9 cellular contexts compared by ENCODE assay signal in the genomic region with DNA sequence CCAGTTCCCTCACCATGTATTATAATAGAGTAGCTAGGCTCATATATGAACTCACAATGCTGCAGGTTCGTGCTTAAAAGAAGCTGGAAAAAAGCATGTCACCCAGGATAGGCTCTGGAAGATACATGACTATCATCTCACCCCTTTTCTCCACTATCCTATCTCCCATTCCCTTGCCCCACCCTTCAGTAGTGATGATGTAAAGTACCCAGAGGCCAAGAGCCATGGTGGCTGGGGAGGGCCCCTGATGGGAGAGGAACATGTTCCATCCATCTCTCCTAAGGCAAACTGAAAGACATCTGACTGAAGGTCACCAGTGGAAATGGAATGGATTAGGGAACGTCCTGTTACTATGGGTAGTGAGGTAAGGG. TPM values are rescaled to one million over a fixed set of nuclear protein-coding genes. Genes with fewer than 3 reads are reported as not detected.
A peak's percentile ranks its signal among the peaks of the same experiment; 100 is the strongest.
DNase-seq lines count a peak whose midpoint lies in the region; ATAC-seq and TF ChIP-seq lines count a peak whose summit lies in the region.
"Had no signal": no experiment of that assay in that cellular context is flagged by ENCODE, and none has a peak within 500 bp of the region (broad histone marks: within the 10 kb centered on the region; RNA-seq: fewer than 3 reads in every experiment).

No MANE protein-coding gene starts in this region.

- no peaks in the 10 kb centered on the region for H3K9me2 ChIP-seq in PC-9 (ENCODE audit: insufficient read depth)

- no peaks in the 10 kb centered on the region for H3K9me3 ChIP-seq in PC-9 (ENCODE audit: insufficient read depth, low read depth)

- no peaks in the 10 kb centered on the region for H3K9me3 Mint-ChIP-seq in activated T-cell treated with anti-CD3 and anti-CD28 coated beads, Interleukin-2, amount 50 U/mL, for 72 hours
- H3K9me3 Mint-ChIP-seq in natural killer cell, result no peaks in the 10 kb centered on the region
- H3K9me3 Mint-ChIP-seq: stimulated activated naive B cell treated with anti-CD40 and anti-IgM and Interleukin-4, amounts not matched to agents 10 μg/mL and 1 μg/mL and 100 μg/mL, for 72 hours had no signal

- peaks cover 11% of the 10 kb centered on the region for H3K4me1 ChIP-seq in PC-9 (replicated peaks; ENCODE audit: insufficient read depth)

- peak overlapping the region; percentile 50; the same call in 1 of the 2 replicates for H3K4me2 ChIP-seq in PC-9

- peaks cover 6% of the 10 kb centered on the region; the same call in 1 of the 2 replicates for H3F3A ChIP-seq in PC-9 (ENCODE audit: insufficient read depth, low read depth)

- CTCF ChIA-PET in PC-9 (lab: Charles Lee), result interaction anchor here (1.0 to 1.4 kb wide), 3 partner anchors 23 to 165 kb away, joined by 3 to 6 read pairs (median 4); no protein-coding TSS in a partner anchor

- no peaks in the 10 kb centered on the region for H3K79me2 ChIP-seq in PC-9 (ENCODE audit: low read depth)

- no TSS peak for BruUV-seq in PC-9 (replicated peaks; lab: Mats Ljungman, UMichigan)

- peak; percentile 15 to 16 for ATAC-seq in activated T-cell treated with anti-CD3 and anti-CD28 coated beads, Interleukin-2, amount 50 U/mL, for 72 hours (replicated peaks in 1 of 2)
- ATAC-seq in natural killer cell, result no peak

- no peak overlapping the region for H3K27ac Mint-ChIP-seq in activated T-cell treated with anti-CD3 and anti-CD28 coated beads, Interleukin-2, amount 50 U/mL, for 72 hours
- H3K27ac Mint-ChIP-seq in natural killer cell, result peak overlapping the region in 1 of 2 donors; percentile 42
- H3K27ac Mint-ChIP-seq: stimulated activated naive B cell treated with anti-CD40 and anti-IgM and Interleukin-4, amounts not matched to agents 10 μg/mL and 1 μg/mL and 100 μg/mL, for 72 hours had no signal

- H3K27me3 Mint-ChIP-seq in activated T-cell treated with anti-CD3 and anti-CD28 coated beads, Interleukin-2, amount 50 U/mL, for 72 hours (ENCODE audit: low read depth), result no peaks in the 10 kb centered on the region
- no peaks in the 10 kb centered on the region for H3K27me3 Mint-ChIP-seq in natural killer cell (ENCODE audit: low read depth in 2 of 2)
- H3K27me3 Mint-ChIP-seq: stimulated activated naive B cell treated with anti-CD40 and anti-IgM and Interleukin-4, amounts not matched to agents 10 μg/mL and 1 μg/mL and 100 μg/mL, for 72 hours had no signal

- intact Hi-C loops in PC-9 (cut with micrococcal nuclease; ENCODE audit: unreplicated experiment) (no loop called here), natural killer cell (cut with micrococcal nuclease) (loop anchor here (5.0 kb wide), 1 partner anchor 115 kb away; no protein-coding TSS in a partner anchor)

- H3K36me3 ChIP-seq in PC-9 (ENCODE audit: low read depth), result no peaks in the 10 kb centered on the region

- peaks cover 12% of the 10 kb centered on the region for H3K4me1 Mint-ChIP-seq in activated T-cell treated with anti-CD3 and anti-CD28 coated beads, Interleukin-2, amount 50 U/mL, for 72 hours (ENCODE audit: low read depth)
- peaks cover 6 to 11% of the 10 kb centered on the region in 2 donors for H3K4me1 Mint-ChIP-seq in natural killer cell

- H3K27ac ChIP-seq in PC-9, result no peak overlapping the region
- peak overlapping the region; percentile 4 for H3K27ac ChIP-seq in substantia nigra (ENCODE audit: low read depth, low read length, poor library complexity, severe bottlenecking)

- H3K36me3 Mint-ChIP-seq in activated T-cell treated with anti-CD3 and anti-CD28 coated beads, Interleukin-2, amount 50 U/mL, for 72 hours (ENCODE audit: insufficient read depth in 2 of 2), result no peaks in the 10 kb centered on the region
- H3K36me3 Mint-ChIP-seq in natural killer cell, result no peaks in the 10 kb centered on the region

- POLR2A ChIA-PET in PC-9 (lab: Charles Lee; ENCODE audit: unreplicated experiment), result no interaction called here

- no peak overlapping the region for H3K4me3 ChIP-seq in PC-9

- DNase-seq in activated T-cell treated with anti-CD3 and anti-CD28 coated beads, Interleukin-2, amount 50 U/mL, for 72 hours, result no peak
- no peak for DNase-seq in activated T-cell treated with anti-CD3 and anti-CD28 coated beads, Interleukin-2, amount 50 U/mL, for 1 hour
- DNase-seq in PC-9, result no peak
- peak; percentile 9 for DNase-seq in fibroblast of gingiva (ENCODE audit: low read depth)
- no peak for DNase-seq in substantia nigra (lab: John Stamatoyannopoulos, UW)
- DNase-seq in HPDE6-E6E7 (ENCODE audit: extremely low spot score), result no peak
- DNase-seq in C1 segment of cervical spinal cord (lab: John Stamatoyannopoulos, UW), result no peak
- no peak for DNase-seq in natural killer cell

- H3K27me3 ChIP-seq in PC-9 (ENCODE audit: insufficient read depth, low read depth), result no peaks in the 10 kb centered on the region

- H4K20me1 ChIP-seq in PC-9 (ENCODE audit: insufficient read depth), result no peaks in the 10 kb centered on the region

- H3K4me3 Mint-ChIP-seq in activated T-cell treated with anti-CD3 and anti-CD28 coated beads, Interleukin-2, amount 50 U/mL, for 72 hours, result no peak overlapping the region
- no peak overlapping the region for H3K4me3 Mint-ChIP-seq in natural killer cell

- 0 out of 2 replicates have a peak overlapping the region, but pooled peaks have one; percentile 18 for H2AFZ ChIP-seq in PC-9

- TF ChIP-seq CTCF in PC-9 (conservative IDR thresholded peaks at IDR 0.05), result no peak
- no peak for TF ChIP-seq CTCF in natural killer cell (IDR thresholded peaks at IDR 0.05)

RNA-seq across cellular contexts. Expression of a gene that starts 20.3 kb away (rescaled TPM):
- total RNA-seq in activated T-cell treated with anti-CD3 and anti-CD28 coated beads, Interleukin-2, amount 50 U/mL, for 72 hours, result 10 to 100 TPM; 19.9 to 28.4 TPM
- total RNA-seq in PC-9 (2021) (17.7 and 17.9 TPM in 2 replicates), natural killer cell (10 to 100 TPM; 13.9 to 18.2 (median 17.8) TPM)

RNA-seq across cellular contexts. Expression of a gene that starts 57.8 kb away (rescaled TPM):
- total RNA-seq in activated T-cell treated with anti-CD3 and anti-CD28 coated beads, Interleukin-2, amount 50 U/mL, for 72 hours, result 1 to 10 TPM; 5.2 to 6.1 TPM
- total RNA-seq in PC-9 (2021) (4.7 and 5.4 TPM in 2 replicates), natural killer cell (1 to 10 TPM; 1.8 to 3.5 (median 2.5) TPM)

Comparison
In these comparisons a context has a peak if more than half of its experiments do, and no peak if none do; other contexts are left out.
1. ATAC-seq: peak in activated T-cell treated with anti-CD3 and anti-CD28 coated beads, Interleukin-2, amount 50 U/mL, for 72 hours (2 of 2); none in natural killer cell (0 of 3).